ENCODE assay signal across 8 cellular contexts in the genomic region with DNA sequence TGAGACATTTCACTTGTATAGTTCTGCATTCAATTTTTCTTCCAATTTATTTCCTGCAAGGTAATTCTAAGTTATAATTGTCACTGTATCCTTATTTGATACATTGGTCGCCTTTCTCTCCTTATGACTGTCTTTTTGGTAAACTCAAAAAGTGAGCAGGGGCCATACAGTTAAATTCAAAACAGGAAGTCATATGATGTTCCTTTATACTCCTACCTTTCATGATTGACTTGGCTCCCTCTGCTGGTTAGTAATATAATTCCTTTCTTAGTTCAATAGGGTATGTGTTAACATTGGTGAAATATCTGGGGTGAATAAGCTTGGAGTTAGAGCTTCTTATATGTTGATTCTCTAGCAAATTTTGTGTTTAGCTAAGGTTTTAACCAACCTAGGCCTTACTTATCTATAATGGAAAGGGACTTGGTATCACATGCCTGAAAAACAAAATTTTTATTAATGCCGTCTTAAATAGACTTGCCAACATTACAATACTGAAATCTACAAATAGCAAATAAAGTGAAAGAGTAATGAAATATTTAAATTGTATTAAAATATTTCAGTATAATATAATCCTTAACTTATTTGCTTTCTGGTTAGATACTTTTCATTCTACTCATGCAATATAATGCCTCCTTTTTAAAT. TPM values are rescaled to one million over a fixed set of nuclear protein-coding genes. Genes with fewer than 3 reads are reported as not detected.
DNase-seq lines count a peak whose midpoint lies in the region; ATAC-seq and TF ChIP-seq lines count a peak whose summit lies in the region.

No MANE protein-coding gene starts in this region.

- peaks cover 18% of the 10 kb centered on the region for H3K36me3 Mint-ChIP-seq in activated naive CD4-positive, alpha-beta T cell treated with anti-CD3 and anti-CD28 coated beads, Interleukin-2, amount 10 ng/mL, durations not matched to agents 7 days and 5 days

- peaks cover 0 to 3% (median 0%) of the 10 kb centered on the region in 4 donors for H3K36me3 ChIP-seq in stomach

- H3K4me1 Mint-ChIP-seq in activated naive CD4-positive, alpha-beta T cell treated with anti-CD3 and anti-CD28 coated beads, Interleukin-2, amount 10 ng/mL, durations not matched to agents 7 days and 5 days, result peaks cover 35% of the 10 kb centered on the region

- in situ Hi-C loops in astrocyte of the cerebellum (cut with HindIII; ENCODE audit: low sequenced_read_pairs), result no loop called here

- intact Hi-C loops in stomach (cut with DNase I; ENCODE audit: low total_unique reads), result no loop called here

- ATAC-seq in GM21576 (IDR thresholded peaks at IDR 0.05; ENCODE audit: unreplicated experiment), result peak; percentile 76

- CTCF ChIA-PET in activated naive CD4-positive, alpha-beta T cell treated with anti-CD3 and anti-CD28 coated beads, Interleukin-2, amount 10 ng/mL, durations not matched to agents 7 days and 5 days (lab: Charles Lee), result interaction anchor here (0.6 to 3.5 kb wide), 8 partner anchors 12 to 140 kb away, joined by 3 to 15 read pairs (median 3); no protein-coding TSS in a partner anchor

- no peaks in the 10 kb centered on the region for H3K9me3 ChIP-seq in stomach

- H3K27ac ChIP-seq in stomach, result no peak overlapping the region

- H3K4me1 ChIP-seq in stomach, result peaks cover 17 to 49% (median 29%) of the 10 kb centered on the region in 4 donors

- DNase-seq in GF-D8 (lab: John Stamatoyannopoulos, UW), result peak; percentile 64
- DNase-seq in HS-27A (ENCODE audit: low read depth), result peak; percentile 42
- peak; percentile 84 for DNase-seq in NCI-H69 (lab: John Stamatoyannopoulos, UW)
- DNase-seq in astrocyte of the cerebellum (ENCODE audit: low read depth), result peak; percentile 69
- peak; percentile 49 for DNase-seq in iPS-NIHi7 (ENCODE audit: extremely low spot score)
- no peak for DNase-seq in stomach
- no peak for DNase-seq in activated naive CD4-positive, alpha-beta T cell treated with anti-CD3 and anti-CD28 coated beads, Interleukin-2, amount 10 ng/mL, durations not matched to agents 7 days and 5 days

- H3K4me3 ChIP-seq in astrocyte of the cerebellum (ENCODE audit: low read depth, low read length) (no peak overlapping the region), stomach (no peak overlapping the region)

- no peaks in the 10 kb centered on the region for H3K27me3 ChIP-seq in stomach

- no peaks in the 10 kb centered on the region for H3K27me3 Mint-ChIP-seq in activated naive CD4-positive, alpha-beta T cell treated with anti-CD3 and anti-CD28 coated beads, Interleukin-2, amount 10 ng/mL, durations not matched to agents 7 days and 5 days

- no peak overlapping the region for H3K27ac Mint-ChIP-seq in activated naive CD4-positive, alpha-beta T cell treated with anti-CD3 and anti-CD28 coated beads, Interleukin-2, amount 10 ng/mL, durations not matched to agents 7 days and 5 days

- 45 to 54% (median 49%) methylated on average over 2 of the region's 2 CpGs for WGBS in stomach, 5 donors

- TF ChIP-seq EP300 in stomach (IDR thresholded peaks at IDR 0.05), result no peak

- peaks cover 2% of the 10 kb centered on the region for H3K9me3 Mint-ChIP-seq in activated naive CD4-positive, alpha-beta T cell treated with anti-CD3 and anti-CD28 coated beads, Interleukin-2, amount 10 ng/mL, durations not matched to agents 7 days and 5 days

- TF ChIP-seq CTCF in astrocyte of the cerebellum (IDR thresholded peaks at IDR 0.05; ENCODE audit: low read depth, low read length, missing control alignments) (peak; percentile 46), stomach (IDR thresholded peaks at IDR 0.05) (peak in 5 of 7 experiments; percentile 36 to 72 (median 66))

- TF ChIP-seq POLR2A in stomach (IDR thresholded peaks at IDR 0.05), result no peak

- no peak overlapping the region for H3K4me3 Mint-ChIP-seq in activated naive CD4-positive, alpha-beta T cell treated with anti-CD3 and anti-CD28 coated beads, Interleukin-2, amount 10 ng/mL, durations not matched to agents 7 days and 5 days

RNA-seq across cellular contexts. Expression of gene NIPBL, which starts 6.0 kb away (rescaled TPM):
- total RNA-seq in stomach, result 100 to 1,000 TPM in 1 of 5 donors, 10 to 100 TPM in 4; 25.2 to 100 (median 55.2) TPM
- polyA plus RNA-seq in stomach, result 10 to 100 TPM in 1 of 3 donors, 1 to 10 TPM in 2; 8.2 to 11.2 (median 8.4) TPM

Comparison
In these comparisons a context has a peak if more than half of its experiments do, and no peak if none do; other contexts are left out.
1. DNase-seq: peak in GF-D8 (single experiment), HS-27A (single experiment), NCI-H69 (single experiment), astrocyte of the cerebellum (single experiment) and iPS-NIHi7 (single experiment); none in stomach (single experiment) and activated naive CD4-positive, alpha-beta T cell treated with anti-CD3 and anti-CD28 coated beads, Interleukin-2, amount 10 ng/mL, durations not matched to agents 7 days and 5 days (single experiment).